In genomic region chr17:81552244-81553017, GRCh38 we compare ENCODE assay signal across 1 cellular context.
TF ChIP-seq lines count a peak whose summit lies in the region.

FAAP100 (minus strand) TSS chr17:81552353; CDS start chr17:81552330, 23 bp downstream.

TF ChIP-seq in HepG2, 621 proteins besides CTCF, POLR2A, EP300 and RAD21 (continued from another document and continues in another):
- TF ChIP-seq ZBTB26 (CRISPR knock-in tag; IDR thresholded peaks at IDR 0.05; ENCODE audit: borderline replicate concordance), result no peak
- peak; percentile 94 for TF ChIP-seq MXD4 (CRISPR knock-in tag; IDR thresholded peaks at IDR 0.05)
- peak; percentile 42; the same call in 1 of the 2 replicates for TF ChIP-seq REPIN1 (CRISPR knock-in tag; IDR thresholded peaks at IDR 0.05; ENCODE audit: borderline replicate concordance, low read depth)
- TF ChIP-seq ZBTB3 (CRISPR knock-in tag; IDR thresholded peaks at IDR 0.05; ENCODE audit: borderline replicate concordance, low read depth), result peak; percentile 33; the same call in 1 of the 2 replicates
- no peak for TF ChIP-seq ZNF232 (CRISPR knock-in tag; IDR thresholded peaks at IDR 0.05; ENCODE audit: borderline replicate concordance)
- no peak for TF ChIP-seq KDM3A (CRISPR knock-in tag; IDR thresholded peaks at IDR 0.05; ENCODE audit: low read depth)
- TF ChIP-seq ZNF775 (CRISPR knock-in tag; IDR thresholded peaks at IDR 0.05; ENCODE audit: borderline replicate concordance), result 0 out of 2 replicates have a peak, but pooled peaks have one; percentile 18
- no peak; the same call in 1 of the 2 replicates for TF ChIP-seq HNF4A (CRISPR knock-in tag; IDR thresholded peaks at IDR 0.05)
- TF ChIP-seq MBD4 (IDR thresholded peaks at IDR 0.05; ENCODE audit: borderline replicate concordance, low read length), result no peak
- TF ChIP-seq CREB1 (IDR thresholded peaks at IDR 0.05), result no peak
- TF ChIP-seq CREB1 (CRISPR knock-in tag; IDR thresholded peaks at IDR 0.05), result no peak
- TF ChIP-seq ZNF674 (CRISPR knock-in tag; IDR thresholded peaks at IDR 0.05; ENCODE audit: low read depth), result peak; percentile 95; the same call in 1 of the 2 replicates
- TF ChIP-seq PATZ1 (CRISPR knock-in tag; IDR thresholded peaks at IDR 0.05), result peak; percentile 75
- TF ChIP-seq ZNF383 (CRISPR knock-in tag; IDR thresholded peaks at IDR 0.05; ENCODE audit: borderline replicate concordance), result no peak
- TF ChIP-seq HMGA1 (CRISPR knock-in tag; conservative IDR thresholded peaks at IDR 0.05), result no peak
- TF ChIP-seq ISL2 (CRISPR knock-in tag; IDR thresholded peaks at IDR 0.05), result peak; percentile 73
- peak; percentile 81; the same call in 1 of the 2 replicates for TF ChIP-seq NRL (CRISPR knock-in tag; IDR thresholded peaks at IDR 0.05; ENCODE audit: borderline replicate concordance)
- no peak for TF ChIP-seq NFKBIZ (CRISPR knock-in tag; IDR thresholded peaks at IDR 0.05)
- peak; percentile 75; the same call in 1 of the 2 replicates for TF ChIP-seq REL (CRISPR knock-in tag; conservative IDR thresholded peaks at IDR 0.05)
- TF ChIP-seq NKX3-1 (CRISPR knock-in tag; IDR thresholded peaks at IDR 0.05), result no peak
- peak; percentile 97 for TF ChIP-seq KLF12 (CRISPR knock-in tag; IDR thresholded peaks at IDR 0.05; ENCODE audit: borderline replicate concordance)
- peak; percentile 93 for TF ChIP-seq THAP11 (CRISPR knock-in tag; IDR thresholded peaks at IDR 0.05)
- no peak for TF ChIP-seq BCLAF1 (IDR thresholded peaks at IDR 0.05)
- TF ChIP-seq CCAR2 (optimal IDR thresholded peaks at IDR 0.05; ENCODE audit: low read depth, low read length), result no peak
- peak; percentile 91 for TF ChIP-seq ASH2L (IDR thresholded peaks at IDR 0.05; ENCODE audit: insufficient read length, low read depth, low read length)
- TF ChIP-seq KDM1A (CRISPR knock-in tag; IDR thresholded peaks at IDR 0.05), result no peak
- no peak for TF ChIP-seq PAWR (CRISPR knock-in tag; IDR thresholded peaks at IDR 0.05; ENCODE audit: borderline replicate concordance)
- no peak for TF ChIP-seq ZFAT (CRISPR knock-in tag; conservative IDR thresholded peaks at IDR 0.05)
- peak; percentile 46; the same call in 1 of the 2 replicates for TF ChIP-seq TBP (CRISPR knock-in tag; IDR thresholded peaks at IDR 0.05)
- TF ChIP-seq BRD4 (CRISPR knock-in tag; IDR thresholded peaks at IDR 0.05), result peak; percentile 57; the same call in 1 of the 2 replicates
- no peak for TF ChIP-seq NCOR1 (IDR thresholded peaks at IDR 0.05; ENCODE audit: borderline replicate concordance, low read length)
- no peak; the same call in 1 of the 2 replicates for TF ChIP-seq ZSCAN12 (CRISPR knock-in tag; IDR thresholded peaks at IDR 0.05)
- no peak; the same call in none of the 2 replicates for TF ChIP-seq ZNF451 (CRISPR knock-in tag; IDR thresholded peaks at IDR 0.05)
- TF ChIP-seq GLMP (CRISPR knock-in tag; IDR thresholded peaks at IDR 0.05; ENCODE audit: borderline replicate concordance), result no peak
- peak; percentile 78 for TF ChIP-seq ZSCAN20 (CRISPR knock-in tag; IDR thresholded peaks at IDR 0.05; ENCODE audit: borderline replicate concordance)
- TF ChIP-seq KLF9 (CRISPR knock-in tag; IDR thresholded peaks at IDR 0.05; ENCODE audit: low read depth), result no peak
- TF ChIP-seq TEF (CRISPR knock-in tag; IDR thresholded peaks at IDR 0.05), result no peak
- TF ChIP-seq ELF1 (CRISPR knock-in tag; IDR thresholded peaks at IDR 0.05), result peak; percentile 31; the same call in 1 of the 2 replicates
- no peak for TF ChIP-seq HMGXB3 (CRISPR knock-in tag; IDR thresholded peaks at IDR 0.05; ENCODE audit: borderline replicate concordance)
- no peak for TF ChIP-seq GRHL1 (CRISPR knock-in tag; conservative IDR thresholded peaks at IDR 0.05)
- peak; percentile 67; the same call in 1 of the 2 replicates for TF ChIP-seq ZNF772 (CRISPR knock-in tag; IDR thresholded peaks at IDR 0.05)
- TF ChIP-seq FUBP1 (CRISPR knock-in tag; IDR thresholded peaks at IDR 0.05; ENCODE audit: borderline replicate concordance), result no peak
- TF ChIP-seq TSC22D2 (CRISPR knock-in tag; IDR thresholded peaks at IDR 0.05; ENCODE audit: borderline replicate concordance), result peak; percentile 70; the same call in 1 of the 2 replicates
- TF ChIP-seq ZNF883 (CRISPR knock-in tag; IDR thresholded peaks at IDR 0.05; ENCODE audit: not compliant biosample characterization), result peak; percentile 76
- TF ChIP-seq MTF2 (CRISPR knock-in tag; IDR thresholded peaks at IDR 0.05; ENCODE audit: borderline replicate concordance), result no peak; the same call in 1 of the 2 replicates
- TF ChIP-seq MAX (IDR thresholded peaks at IDR 0.05), result peak; percentile 79
- TF ChIP-seq ZFP62 (CRISPR knock-in tag; IDR thresholded peaks at IDR 0.05), result no peak
- TF ChIP-seq ZNF782 (CRISPR knock-in tag; IDR thresholded peaks at IDR 0.05; ENCODE audit: borderline replicate concordance), result no peak
- no peak; the same call in 1 of the 2 replicates for TF ChIP-seq CENPBD1 (CRISPR knock-in tag; IDR thresholded peaks at IDR 0.05; ENCODE audit: borderline replicate concordance, low read depth)
- TF ChIP-seq SP140L (CRISPR knock-in tag; IDR thresholded peaks at IDR 0.05; ENCODE audit: borderline replicate concordance), result no peak
- peak; percentile 35; the same call in 1 of the 2 replicates for TF ChIP-seq RXRB (CRISPR knock-in tag; IDR thresholded peaks at IDR 0.05; ENCODE audit: borderline replicate concordance)
- no peak for TF ChIP-seq NR2F1 (CRISPR knock-in tag; IDR thresholded peaks at IDR 0.05)
- peak; percentile 91 for TF ChIP-seq GABPB1 (CRISPR knock-in tag; IDR thresholded peaks at IDR 0.05)
